In genomic region chr15:49079340-49080039, GRCh38 we compare ENCODE assay signal across 18 cellular contexts. TPM values are rescaled to one million over a fixed set of nuclear protein-coding genes. Genes with fewer than 3 reads are reported as not detected.
A peak's percentile ranks its signal among the peaks of the same experiment; 100 is the strongest.
DNase-seq lines count a peak whose midpoint lies in the region; ATAC-seq and TF ChIP-seq lines count a peak whose summit lies in the region.
"Had no signal": no experiment of that assay in that cellular context is flagged by ENCODE, and none has a peak within 500 bp of the region (broad histone marks: within the 10 kb centered on the region; RNA-seq: fewer than 3 reads in every experiment).

No MANE protein-coding gene starts in this region.

- H4K20me1 ChIP-seq in IMR-90 (ENCODE audit: insufficient read depth, low read length), result no peaks in the 10 kb centered on the region
- H4K20me1 ChIP-seq in OCI-LY7 (ENCODE audit: insufficient read depth, low read length), result no peaks in the 10 kb centered on the region

- peaks cover 7% of the 10 kb centered on the region for H3K4me1 Mint-ChIP-seq in endothelial cell (ENCODE audit: unreplicated experiment)
- H3K4me1 Mint-ChIP-seq: B cell had no signal

- H3K27me3 ChIP-seq in IMR-90 (ENCODE audit: control insufficient read depth, insufficient read depth, low read length), result no peaks in the 10 kb centered on the region
- no peaks in the 10 kb centered on the region for H3K27me3 ChIP-seq in aorta (ENCODE audit: control insufficient read depth in 1 of 2, insufficient read depth in 2 of 2, low read length in 1 of 2)

- no peaks in the 10 kb centered on the region for H3K9me2 ChIP-seq in OCI-LY7 (ENCODE audit: insufficient read depth, low read length)

- H3K36me3 Mint-ChIP-seq in endothelial cell (ENCODE audit: low read depth, unreplicated experiment), result no peaks in the 10 kb centered on the region

- WGBS in IMR-90 (ENCODE audit: extremely low coverage in 2 of 2, insufficient read length in 1 of 2), 2 experiments, result 99% methylated on average over 10 of the region's 23 CpGs; no CpG with 5 or more reads in 1 of the 2 experiments
- WGBS in aorta, 2 donors, result 85 to 88% methylated on average over 23 of the region's 23 CpGs

- H3K4ac ChIP-seq in IMR-90 (ENCODE audit: low read depth, low read length), result no peak overlapping the region

- no peak for TF ChIP-seq POLR2A in IMR-90 (IDR thresholded peaks at IDR 0.05; ENCODE audit: low read depth, low read length)

- TF ChIP-seq CTCF in IMR-90 (conservative IDR thresholded peaks at IDR 0.05; ENCODE audit: low read depth, low read length) (no peak), OCI-LY7 (conservative IDR thresholded peaks at IDR 0.05; ENCODE audit: low read length) (no peak), endothelial cell (IDR thresholded peaks at IDR 0.05; ENCODE audit: unreplicated experiment) (no peak)

- dilution Hi-C loops in IMR-90 (cut with HindIII; ENCODE audit: low sequenced_read_pairs, unreplicated experiment), result no loop called here

- H3K36me3 ChIP-seq in IMR-90 (ENCODE audit: control insufficient read depth, insufficient read depth, low read length) (no peaks in the 10 kb centered on the region), OCI-LY7 (ENCODE audit: insufficient read depth, low read length) (no peaks in the 10 kb centered on the region), aorta (ENCODE audit: control insufficient read depth in 1 of 2, insufficient read depth in 2 of 2, low read length in 1 of 2) (no peaks in the 10 kb centered on the region)

- in situ Hi-C loops in IMR-90 (cut with MboI; ENCODE audit: low sequenced_read_pairs), result no loop called here

- no peaks in the 10 kb centered on the region; a peak in 1 of 4 replicates for H3K79me1 ChIP-seq in IMR-90 (ENCODE audit: low read depth in 1 of 2, low read length in 2 of 2)

- H2BK15ac ChIP-seq in IMR-90 (ENCODE audit: low read depth, low read length), result 0 out of 3 replicates have a peak overlapping the region, but pooled peaks have one; percentile 11

- H3K56ac ChIP-seq in IMR-90 (ENCODE audit: extremely low read depth, insufficient read depth, low read length), result no peak overlapping the region

- H3K9me3 ChIP-seq in IMR-90 (ENCODE audit: control insufficient read depth, insufficient read depth, low read length) (no peaks in the 10 kb centered on the region), OCI-LY7 (ENCODE audit: low read length) (no peaks in the 10 kb centered on the region), aorta (ENCODE audit: control insufficient read depth, low read length) (no peaks in the 10 kb centered on the region)

- no peak overlapping the region for H2BK5ac ChIP-seq in IMR-90 (ENCODE audit: low read depth, low read length, poor library complexity, severe bottlenecking)

- peak overlapping the region; percentile 51; the same call in 1 of the 2 replicates for H2AK5ac ChIP-seq in IMR-90 (ENCODE audit: low read depth, low read length)

- H4K5ac ChIP-seq in IMR-90 (ENCODE audit: low read depth, low read length), result no peak overlapping the region

- H4K8ac ChIP-seq in IMR-90 (ENCODE audit: low read depth in 2 of 2, low read length in 2 of 2), result no peak overlapping the region

- no peak overlapping the region for H3K18ac ChIP-seq in IMR-90 (ENCODE audit: low read depth, low read length)

- no peak overlapping the region for H3K14ac ChIP-seq in IMR-90 (replicated peaks; ENCODE audit: low read depth, low read length)

- intact Hi-C loops in IMR-90 (cut with micrococcal nuclease), result loop anchor here (5.0 kb wide), 1 partner anchor 32 kb away; the partner anchor contains the start of gene SECISBP2L
- intact Hi-C loops in OCI-LY7 (cut with micrococcal nuclease; ENCODE audit: unreplicated experiment), result no loop called here
- intact Hi-C loops in aorta (cut with DNase I), result no loop called here

- no peak overlapping the region for H2BK20ac ChIP-seq in IMR-90 (ENCODE audit: low read depth, low read length)

- H3K27ac Mint-ChIP-seq in endothelial cell (ENCODE audit: unreplicated experiment), result no peak overlapping the region
- H3K27ac Mint-ChIP-seq: B cell; CD4-positive, alpha-beta T cell had no signal

- peaks cover 13% of the 10 kb centered on the region; the same call in 1 of the 2 replicates for H3K9me1 ChIP-seq in IMR-90 (ENCODE audit: insufficient read depth, low read length)

- no peak overlapping the region for H3K9ac ChIP-seq in IMR-90 (ENCODE audit: low read depth, low read length)

- H3K27ac ChIP-seq in IMR-90 (ENCODE audit: insufficient read depth, low read length), result no peak overlapping the region
- H3K27ac ChIP-seq in OCI-LY7 (ENCODE audit: low read depth, low read length, poor library complexity, severe bottlenecking), result no peak overlapping the region
- no peak overlapping the region for H3K27ac ChIP-seq in aorta (ENCODE audit: low read depth in 1 of 2, low read length in 2 of 2)
- H3K27ac ChIP-seq: SK-N-MC had no signal

- H4K91ac ChIP-seq in IMR-90 (ENCODE audit: insufficient read depth, low read depth, low read length), result no peak overlapping the region; the same call in 1 of the 2 replicates

- no peak overlapping the region for H2AFZ ChIP-seq in IMR-90 (replicated peaks; ENCODE audit: low read length, poor library complexity)
- no peak overlapping the region for H2AFZ ChIP-seq in OCI-LY7 (ENCODE audit: low read length)

- H2BK120ac ChIP-seq in IMR-90 (ENCODE audit: low read depth, low read length), result no peak overlapping the region

- no peak for TF ChIP-seq RAD21 in IMR-90 (IDR thresholded peaks at IDR 0.05; ENCODE audit: low read length)

- no peaks in the 10 kb centered on the region for H3K79me2 ChIP-seq in OCI-LY7 (ENCODE audit: insufficient read depth, low read depth, low read length)

- H3K4me3 ChIP-seq in IMR-90 (ENCODE audit: insufficient read depth, low read depth, low read length) (no peak overlapping the region), OCI-LY7 (ENCODE audit: low read depth, low read length, poor library complexity, severe bottlenecking) (no peak overlapping the region), aorta (ENCODE audit: low read length in 2 of 2) (no peak overlapping the region)
- H3K4me3 ChIP-seq: SK-N-MC had no signal

- H3K23ac ChIP-seq in IMR-90 (ENCODE audit: low read depth, low read length), result no peak overlapping the region

- H3K4me2 ChIP-seq in IMR-90 (ENCODE audit: low read depth, low read length), result no peak overlapping the region
- H3K4me2 ChIP-seq in OCI-LY7 (ENCODE audit: low read length), result no peak overlapping the region

- ATAC-seq in IMR-90 (ENCODE audit: low read depth), result no peak
- ATAC-seq in aorta (ENCODE audit: low FRiP score), result peak; percentile 19
- ATAC-seq: Right ventricle myocardium inferior had no signal

- POLR2A ChIA-PET in IMR-90 (lab: Charles Lee; ENCODE audit: unreplicated experiment), result no interaction called here
- POLR2A ChIA-PET in OCI-LY7 (lab: Charles Lee), result no interaction called here

- BruUV-seq in IMR-90 (replicated peaks; lab: Mats Ljungman, UMichigan), result no TSS peak
- BruUV-seq in OCI-LY7 (replicated peaks; lab: Mats Ljungman, UMichigan), result no TSS peak

- H2AK9ac ChIP-seq in IMR-90 (replicated peaks; ENCODE audit: low read depth, low read length, poor library complexity), result no peak overlapping the region

- H3K9me3 Mint-ChIP-seq in endothelial cell (ENCODE audit: unreplicated experiment), result no peaks in the 10 kb centered on the region
- H3K9me3 Mint-ChIP-seq: CD4-positive, alpha-beta T cell had no signal

- DNase-seq in IMR-90, result no peak
- DNase-seq in OCI-LY7 (ENCODE audit: low spot score), result peak; percentile 3
- peak; percentile 43 for DNase-seq in iPS-NIHi7 (ENCODE audit: extremely low spot score)
- DNase-seq in aorta, result no peak
- no peak for DNase-seq in endothelial cell (ENCODE audit: low spot score)
- DNase-seq in MV-4-11 (lab: John Stamatoyannopoulos, UW), result no peak
- DNase-seq in NCI-H1105 treated with DMSO at 0.1 percent for 48 hours (lab: John Stamatoyannopoulos, UW), result no peak
- DNase-seq: CD4-positive, alpha-beta T cell; EL; HCEC 1CT; KG1; NCI-H1092 treated with DMSO at 0.1 percent for 48 hours; NCI-H1694 treated with DMSO at 0.1 percent for 48 hours; NCI-H446 treated with DMSO at 0.1 percent for 48 hours; NCI-H748 treated with DMSO at 0.1 percent for 48 hours had no signal

- CTCF ChIA-PET in IMR-90 (lab: Yijun Ruan, JAX) (no interaction called here), OCI-LY7 (lab: Charles Lee; ENCODE audit: unreplicated experiment) (no interaction called here)

- peaks cover 13% of the 10 kb centered on the region for H3K4me1 ChIP-seq in IMR-90 (ENCODE audit: control insufficient read depth, insufficient read depth, low read length)
- H3K4me1 ChIP-seq in OCI-LY7 (ENCODE audit: insufficient read depth, low read length, poor library complexity, severe bottlenecking), result no peaks in the 10 kb centered on the region
- no peaks in the 10 kb centered on the region for H3K4me1 ChIP-seq in aorta (ENCODE audit: control insufficient read depth in 1 of 2, insufficient read depth in 2 of 2, low read length in 2 of 2)

- no peak overlapping the region for H3K4me3 Mint-ChIP-seq in endothelial cell (ENCODE audit: unreplicated experiment)
- H3K4me3 Mint-ChIP-seq: B cell; CD4-positive, alpha-beta T cell had no signal

- no peaks in the 10 kb centered on the region for H3K27me3 Mint-ChIP-seq in endothelial cell (ENCODE audit: unreplicated experiment)
- H3K27me3 Mint-ChIP-seq: B cell; CD4-positive, alpha-beta T cell had no signal

TF ChIP-seq in IMR-90, 13 proteins besides CTCF, POLR2A, EP300 and RAD21 (continues in another document):
- TF ChIP-seq, protein P1, sequence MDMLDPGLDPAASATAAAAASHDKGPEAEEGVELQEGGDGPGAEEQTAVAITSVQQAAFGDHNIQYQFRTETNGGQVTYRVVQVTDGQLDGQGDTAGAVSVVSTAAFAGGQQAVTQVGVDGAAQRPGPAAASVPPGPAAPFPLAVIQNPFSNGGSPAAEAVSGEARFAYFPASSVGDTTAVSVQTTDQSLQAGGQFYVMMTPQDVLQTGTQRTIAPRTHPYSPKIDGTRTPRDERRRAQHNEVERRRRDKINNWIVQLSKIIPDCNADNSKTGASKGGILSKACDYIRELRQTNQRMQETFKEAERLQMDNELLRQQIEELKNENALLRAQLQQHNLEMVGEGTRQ (IDR thresholded peaks at IDR 0.05; ENCODE audit: low read depth, low read length), result no peak
- TF ChIP-seq BHLHE40 (IDR thresholded peaks at IDR 0.05; ENCODE audit: low read depth, low read length) (no peak), RFX5 (IDR thresholded peaks at IDR 0.05; ENCODE audit: low read depth, low read length) (no peak), SMC3 (IDR thresholded peaks at IDR 0.05; ENCODE audit: low read depth, low read length) (no peak), RCOR1 (IDR thresholded peaks at IDR 0.05; ENCODE audit: insufficient replicate concordance, low read length) (no peak), FOS (IDR thresholded peaks at IDR 0.05; ENCODE audit: low read depth, low read length) (no peak), MXI1 (IDR thresholded peaks at IDR 0.05; ENCODE audit: borderline replicate concordance, low read depth, low read length) (no peak)

RNA-seq across cellular contexts. Expression of gene SECISBP2L, which starts 33.2 kb away (rescaled TPM):
- total RNA-seq in IMR-90 (2012; rRNA removed) (34.1 and 45.0 TPM in 2 replicates), OCI-LY7 (2022) (26.3 and 34.0 TPM in 2 replicates), aorta (10 to 100 TPM; 78.7 to 82.2 TPM), endothelial cell (ENCODE audit: unreplicated experiment) (44.3 TPM)
- polyA plus RNA-seq in IMR-90 (2012; rRNA removed) (10.4 and 13.1 TPM in 2 replicates), aorta (10 to 100 TPM in 1 of 2 donors, 1 to 10 TPM in 1; 8.1 to 15.1 TPM)
- 2.9 and 4.7 TPM in 2 replicates for polyA plus RNA-seq in IMR-90 (2012; cell fraction: cytosol; rRNA removed)
- polyA plus RNA-seq in IMR-90 (2012; cell fraction: nucleus; rRNA removed; ENCODE audit: low replicate concordance), result 14.0 and 29.6 TPM in 2 replicates
- total RNA-seq in OCI-LY7 (2014; rRNA removed; shearing (Covaris generic)), result 13.3 and 15.4 TPM in 2 replicates

Comparison
In these comparisons a context has a peak if more than half of its experiments do, and no peak if none do; other contexts are left out.
1. DNase-seq: peak in OCI-LY7 (single experiment) and iPS-NIHi7 (single experiment); none in IMR-90 (single experiment), aorta (0 of 2), endothelial cell (single experiment), MV-4-11 (single experiment) and NCI-H1105 treated with DMSO at 0.1 percent for 48 hours (single experiment).